ENCODE assay signal across 12 cellular contexts in the genomic region with DNA sequence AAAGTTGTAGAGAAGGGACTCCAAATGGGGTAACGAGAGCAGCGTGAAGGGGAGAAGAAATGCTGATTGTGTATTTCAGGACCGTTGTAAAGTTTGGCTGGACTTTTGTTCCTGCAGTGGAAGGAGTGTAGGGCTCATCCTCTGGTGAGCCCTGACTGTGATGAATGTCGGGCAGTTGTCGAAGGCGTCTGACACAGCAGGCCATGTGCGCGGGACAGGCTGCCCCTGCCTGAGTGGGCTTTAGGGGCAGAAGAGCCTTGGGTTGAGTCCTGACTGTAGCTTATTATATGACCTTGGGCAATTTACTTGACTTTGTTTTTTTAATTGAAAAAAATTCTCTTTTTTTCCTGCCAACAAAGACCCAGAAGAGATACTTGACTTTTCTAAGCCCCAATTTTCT.
"Had no signal": no experiment of that assay in that cellular context is flagged by ENCODE, and none has a peak within 500 bp of the region (broad histone marks: within the 10 kb centered on the region; RNA-seq: fewer than 3 reads in every experiment).

No MANE protein-coding gene starts in this region.

- H3K4me2 ChIP-seq: neural progenitor cell had no signal

- H3K36me3 ChIP-seq: neural progenitor cell had no signal

- H3K9me3 Mint-ChIP-seq: dendritic cell treated with granulocyte-macrophage colony-stimulating factor and Interleukin-4, amounts not matched to agents 40 ng/mL and 50 ng/mL, for 4 days; effector memory CD8-positive, alpha-beta T cell; neural progenitor cell; T-helper 1 cell treated with Interleukin-12 subunit alpha and Interleukin-12 subunit beta and Interleukin-4 antibody, amounts not matched to agents 30 μg/mL and 1 μg/mL, for 36 hours had no signal

- H3K27ac Mint-ChIP-seq: dendritic cell treated with granulocyte-macrophage colony-stimulating factor and Interleukin-4, amounts not matched to agents 40 ng/mL and 50 ng/mL, for 4 days; neural progenitor cell; T-helper 1 cell treated with Interleukin-12 subunit alpha and Interleukin-12 subunit beta and Interleukin-4 antibody, amounts not matched to agents 30 μg/mL and 1 μg/mL, for 36 hours had no signal

- H3K9ac ChIP-seq: neural progenitor cell had no signal

- H3K4me3 Mint-ChIP-seq: dendritic cell treated with granulocyte-macrophage colony-stimulating factor and Interleukin-4, amounts not matched to agents 40 ng/mL and 50 ng/mL, for 4 days; effector memory CD8-positive, alpha-beta T cell; T-helper 1 cell treated with Interleukin-12 subunit alpha and Interleukin-12 subunit beta and Interleukin-4 antibody, amounts not matched to agents 30 μg/mL and 1 μg/mL, for 36 hours had no signal

- H3K4me3 ChIP-seq: body of pancreas, neural progenitor cell, pancreas had no signal

- H3K27me3 ChIP-seq: body of pancreas, neural progenitor cell, pancreas had no signal

- H3K9me3 ChIP-seq: body of pancreas, pancreas had no signal

- H3K27me3 Mint-ChIP-seq: dendritic cell treated with granulocyte-macrophage colony-stimulating factor and Interleukin-4, amounts not matched to agents 40 ng/mL and 50 ng/mL, for 4 days; effector memory CD8-positive, alpha-beta T cell had no signal

- DNase-seq: activated CD4-positive, alpha-beta T cell treated with anti-CD3 and anti-CD28 coated beads, Interleukin-2, amount 50 U/mL, for 1 hour; activated T-cell treated with anti-CD3 and anti-CD28 coated beads, Interleukin-2, amount 50 U/mL, for 48 hours; body of pancreas; effector memory CD8-positive, alpha-beta T cell; mesenchymal stem cell; stimulated activated CD4-positive, alpha-beta T cell treated with anti-CD3 and anti-CD28 coated beads, Interleukin-15, amount 100 ng/mL, for 24 hours; stimulated activated CD4-positive, alpha-beta T cell treated with anti-CD3 and anti-CD28 coated beads, Interleukin-4, amount 100 ng/mL, for 24 hours had no signal

- ATAC-seq: body of pancreas; effector memory CD8-positive, alpha-beta T cell; pancreas; SK-N-SH treated with all-trans-retinoic acid at 6 μM for 48 hours had no signal

- H3K27ac ChIP-seq: body of pancreas, neural progenitor cell, pancreas had no signal

- H2AFZ ChIP-seq: neural progenitor cell had no signal

- FAIRE-seq: pancreas had no signal
